1 cellular context compared by ENCODE assay signal in the genomic region with DNA sequence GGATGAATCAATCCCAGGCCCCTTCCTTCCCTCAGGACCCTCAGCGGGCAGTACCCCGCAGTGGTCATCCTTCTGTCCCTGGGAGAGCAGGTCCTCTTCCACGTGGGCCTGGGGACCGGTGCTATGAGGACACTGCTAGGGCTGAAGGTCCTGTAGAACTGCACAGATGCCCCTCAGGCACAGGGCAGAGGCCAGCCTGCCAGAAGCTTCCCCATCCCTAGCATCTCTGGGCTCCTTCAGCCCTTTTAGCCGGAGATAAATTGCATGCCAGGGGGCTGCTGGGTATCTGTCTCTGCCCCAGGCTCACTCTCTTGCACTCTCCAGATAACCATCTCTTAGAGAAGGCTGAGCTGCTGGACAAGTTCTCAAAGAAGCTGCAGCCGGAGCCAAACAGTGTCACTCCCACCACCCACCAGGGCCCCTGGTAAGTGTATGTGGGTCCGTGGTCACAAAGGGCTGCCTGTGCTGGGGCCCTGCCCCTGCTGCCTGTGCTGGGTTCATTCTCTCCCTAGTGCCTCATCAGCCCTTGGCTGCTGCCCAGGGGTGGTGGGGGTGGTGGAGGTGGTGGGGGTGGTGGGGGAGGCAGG.
TF ChIP-seq lines count a peak whose summit lies in the region.

No MANE protein-coding gene starts in this region.

TF ChIP-seq in WTC11, 78 proteins besides CTCF, POLR2A, EP300 and RAD21 (continued from another document):
- TF ChIP-seq, protein P1, sequence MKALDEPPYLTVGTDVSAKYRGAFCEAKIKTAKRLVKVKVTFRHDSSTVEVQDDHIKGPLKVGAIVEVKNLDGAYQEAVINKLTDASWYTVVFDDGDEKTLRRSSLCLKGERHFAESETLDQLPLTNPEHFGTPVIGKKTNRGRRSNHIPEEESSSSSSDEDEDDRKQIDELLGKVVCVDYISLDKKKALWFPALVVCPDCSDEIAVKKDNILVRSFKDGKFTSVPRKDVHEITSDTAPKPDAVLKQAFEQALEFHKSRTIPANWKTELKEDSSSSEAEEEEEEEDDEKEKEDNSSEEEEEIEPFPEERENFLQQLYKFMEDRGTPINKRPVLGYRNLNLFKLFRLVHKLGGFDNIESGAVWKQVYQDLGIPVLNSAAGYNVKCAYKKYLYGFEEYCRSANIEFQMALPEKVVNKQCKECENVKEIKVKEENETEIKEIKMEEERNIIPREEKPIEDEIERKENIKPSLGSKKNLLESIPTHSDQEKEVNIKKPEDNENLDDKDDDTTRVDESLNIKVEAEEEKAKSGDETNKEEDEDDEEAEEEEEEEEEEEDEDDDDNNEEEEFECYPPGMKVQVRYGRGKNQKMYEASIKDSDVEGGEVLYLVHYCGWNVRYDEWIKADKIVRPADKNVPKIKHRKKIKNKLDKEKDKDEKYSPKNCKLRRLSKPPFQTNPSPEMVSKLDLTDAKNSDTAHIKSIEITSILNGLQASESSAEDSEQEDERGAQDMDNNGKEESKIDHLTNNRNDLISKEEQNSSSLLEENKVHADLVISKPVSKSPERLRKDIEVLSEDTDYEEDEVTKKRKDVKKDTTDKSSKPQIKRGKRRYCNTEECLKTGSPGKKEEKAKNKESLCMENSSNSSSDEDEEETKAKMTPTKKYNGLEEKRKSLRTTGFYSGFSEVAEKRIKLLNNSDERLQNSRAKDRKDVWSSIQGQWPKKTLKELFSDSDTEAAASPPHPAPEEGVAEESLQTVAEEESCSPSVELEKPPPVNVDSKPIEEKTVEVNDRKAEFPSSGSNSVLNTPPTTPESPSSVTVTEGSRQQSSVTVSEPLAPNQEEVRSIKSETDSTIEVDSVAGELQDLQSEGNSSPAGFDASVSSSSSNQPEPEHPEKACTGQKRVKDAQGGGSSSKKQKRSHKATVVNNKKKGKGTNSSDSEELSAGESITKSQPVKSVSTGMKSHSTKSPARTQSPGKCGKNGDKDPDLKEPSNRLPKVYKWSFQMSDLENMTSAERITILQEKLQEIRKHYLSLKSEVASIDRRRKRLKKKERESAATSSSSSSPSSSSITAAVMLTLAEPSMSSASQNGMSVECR (CRISPR knock-in tag; IDR thresholded peaks at IDR 0.05; ENCODE audit: borderline replicate concordance), result no peak
- TF ChIP-seq MXD4 (CRISPR knock-in tag; IDR thresholded peaks at IDR 0.05; ENCODE audit: borderline replicate concordance), result no peak
